Comparison of ENCODE assay signal across 32 cellular contexts in the genomic region with DNA sequence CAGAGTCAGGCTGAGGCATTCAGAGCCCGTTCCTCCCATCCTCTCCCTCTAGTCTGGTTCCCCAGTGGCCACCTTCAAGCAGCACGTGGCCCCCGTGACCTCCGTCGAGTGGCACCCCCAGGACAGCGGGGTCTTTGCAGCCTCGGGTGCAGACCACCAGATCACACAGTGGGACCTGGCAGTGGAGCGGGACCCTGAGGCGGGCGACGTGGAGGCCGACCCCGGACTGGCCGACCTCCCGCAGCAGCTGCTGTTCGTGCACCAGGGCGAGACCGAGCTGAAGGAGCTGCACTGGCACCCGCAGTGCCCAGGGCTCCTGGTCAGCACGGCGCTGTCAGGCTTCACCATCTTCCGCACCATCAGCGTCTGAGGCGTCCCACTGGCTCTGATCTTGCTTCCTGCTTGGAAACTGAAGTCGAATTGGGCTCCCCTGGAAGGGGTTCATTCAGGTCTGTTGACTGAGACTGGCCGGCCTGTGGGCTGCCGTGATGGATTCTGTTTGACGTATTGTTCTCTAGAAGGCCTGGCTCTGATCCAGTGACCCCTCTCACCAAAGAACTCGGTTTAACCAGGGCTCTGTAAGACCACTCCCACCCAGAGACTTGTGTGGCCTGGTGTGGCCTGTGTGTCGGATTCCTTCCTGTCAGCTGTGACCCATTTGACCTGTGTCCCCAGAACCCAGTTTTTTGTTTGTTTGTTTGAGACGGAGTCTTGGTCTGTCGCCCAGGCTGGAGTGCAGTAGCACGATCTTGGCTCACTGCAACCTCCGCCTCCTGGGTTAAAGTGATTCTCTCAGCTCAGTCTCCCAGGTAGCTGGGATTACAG. TPM values are rescaled to one million over a fixed set of nuclear protein-coding genes. Genes with fewer than 3 reads are reported as not detected.
A peak's percentile ranks its signal among the peaks of the same experiment; 100 is the strongest.
DNase-seq lines count a peak whose midpoint lies in the region; ATAC-seq, FAIRE-seq and TF ChIP-seq lines count a peak whose summit lies in the region.
"Had no signal": no experiment of that assay in that cellular context is flagged by ENCODE, and none has a peak within 500 bp of the region (broad histone marks: within the 10 kb centered on the region; RNA-seq: fewer than 3 reads in every experiment).

No MANE protein-coding gene starts in this region.

- dilution Hi-C loops in endothelial cell of umbilical vein (cut with MboI; ENCODE audit: extremely low pct_ligation_motif_present, low sequenced_read_pairs), result no loop called here

- no peaks in the 10 kb centered on the region for H3K27me3 ChIP-seq in Panc1 (ENCODE audit: control insufficient read depth, insufficient read depth, low read length)
- H3K27me3 ChIP-seq in endothelial cell of umbilical vein (ENCODE audit: control insufficient read depth in 2 of 2, insufficient read depth in 2 of 2, low read length in 2 of 2), result no peaks in the 10 kb centered on the region
- no peaks in the 10 kb centered on the region for H3K27me3 ChIP-seq in psoas muscle (ENCODE audit: insufficient read depth in 3 of 3, low read length in 2 of 3)
- H3K27me3 ChIP-seq: BLaER1 treated with 17β-estradiol and CSF1 and Interleukin-3, amounts not matched to agents 10 nM and 100 nM; heart left ventricle; upper lobe of left lung had no signal

- H3K27ac ChIP-seq in Panc1 (ENCODE audit: low read length), result no peak overlapping the region
- H3K27ac ChIP-seq in endothelial cell of umbilical vein (ENCODE audit: insufficient read depth, low read depth, low read length), result no peak overlapping the region
- H3K27ac ChIP-seq in psoas muscle, result peak overlapping the region; percentile 41
- H3K27ac ChIP-seq: BLaER1 treated with 17β-estradiol and CSF1 and Interleukin-3, amounts not matched to agents 10 nM and 100 nM; heart left ventricle; skin epidermis; upper lobe of left lung had no signal

- POLR2A ChIA-PET in Panc1 (lab: Charles Lee) (no interaction called here), endothelial cell of umbilical vein (lab: Charles Lee) (no interaction called here)

- peaks cover 6% of the 10 kb centered on the region for H3K4me1 Mint-ChIP-seq in activated naive CD4-positive, alpha-beta T cell treated with anti-CD3 and anti-CD28 coated beads, Interleukin-2, amount 10 ng/mL, durations not matched to agents 7 days and 5 days

- CTCF ChIA-PET in Panc1 (lab: Charles Lee) (no interaction called here), endothelial cell of umbilical vein (lab: Charles Lee) (no interaction called here)
- CTCF ChIA-PET in activated naive CD4-positive, alpha-beta T cell treated with anti-CD3 and anti-CD28 coated beads, Interleukin-2, amount 10 ng/mL, durations not matched to agents 7 days and 5 days (lab: Charles Lee), result no interaction called here

- no peak overlapping the region for H3K4me3 Mint-ChIP-seq in activated naive CD4-positive, alpha-beta T cell treated with anti-CD3 and anti-CD28 coated beads, Interleukin-2, amount 10 ng/mL, durations not matched to agents 7 days and 5 days
- H3K4me3 Mint-ChIP-seq: activated T-cell treated with anti-CD3 and anti-CD28 coated beads, Interleukin-2, amount 50 U/mL, for 72 hours; natural killer cell; stimulated activated memory B cell treated with anti-CD40 and anti-IgM and Interleukin-4, amounts not matched to agents 10 μg/mL and 1 μg/mL and 100 μg/mL, for 72 hours had no signal

- peaks cover 7% of the 10 kb centered on the region for H3K79me2 ChIP-seq in endothelial cell of umbilical vein (ENCODE audit: control insufficient read depth, insufficient read depth, low read length)

- H3K9me1 ChIP-seq in endothelial cell of umbilical vein (replicated peaks; ENCODE audit: control insufficient read depth, extremely low read depth, insufficient read depth, low read length), result no peaks in the 10 kb centered on the region

- TF ChIP-seq CTCF in Panc1 (IDR thresholded peaks at IDR 0.05), result no peak
- no peak for TF ChIP-seq CTCF in endothelial cell of umbilical vein (IDR thresholded peaks at IDR 0.05; ENCODE audit: extremely low read depth in 1 of 2, insufficient read depth in 1 of 2, low read depth in 1 of 2, low read length in 2 of 2)
- TF ChIP-seq CTCF in psoas muscle (IDR thresholded peaks at IDR 0.05), result no peak

- H3K36me3 Mint-ChIP-seq in activated naive CD4-positive, alpha-beta T cell treated with anti-CD3 and anti-CD28 coated beads, Interleukin-2, amount 10 ng/mL, durations not matched to agents 7 days and 5 days, result peaks cover 31% of the 10 kb centered on the region
- H3K36me3 Mint-ChIP-seq: natural killer cell had no signal

- no peaks in the 10 kb centered on the region for H3K4me1 ChIP-seq in Panc1 (ENCODE audit: control insufficient read depth, insufficient read depth, low read length)
- no peaks in the 10 kb centered on the region for H3K4me1 ChIP-seq in endothelial cell of umbilical vein (ENCODE audit: control insufficient read depth, extremely low read depth, insufficient read depth, low read length)
- peaks cover 16% of the 10 kb centered on the region for H3K4me1 ChIP-seq in psoas muscle
- H3K4me1 ChIP-seq: heart left ventricle, upper lobe of left lung had no signal

- no peaks in the 10 kb centered on the region for H3K9me3 Mint-ChIP-seq in activated naive CD4-positive, alpha-beta T cell treated with anti-CD3 and anti-CD28 coated beads, Interleukin-2, amount 10 ng/mL, durations not matched to agents 7 days and 5 days
- H3K9me3 Mint-ChIP-seq: activated T-cell treated with anti-CD3 and anti-CD28 coated beads, Interleukin-2, amount 50 U/mL, for 72 hours; natural killer cell; stimulated activated memory B cell treated with anti-CD40 and anti-IgM and Interleukin-4, amounts not matched to agents 10 μg/mL and 1 μg/mL and 100 μg/mL, for 72 hours had no signal

- H3K4me3 ChIP-seq in Panc1 (ENCODE audit: low read depth in 2 of 2, low read length in 2 of 2), result no peak overlapping the region
- H3K4me3 ChIP-seq in endothelial cell of umbilical vein (replicated peaks in 1 of 3; ENCODE audit: insufficient read depth in 1 of 3, low read depth in 1 of 3, low read length in 3 of 3), result no peak overlapping the region
- no peak overlapping the region for H3K4me3 ChIP-seq in psoas muscle
- H3K4me3 ChIP-seq: BLaER1 treated with 17β-estradiol and CSF1 and Interleukin-3, amounts not matched to agents 10 nM and 100 nM; heart left ventricle; mucosa of descending colon; skin epidermis; upper lobe of left lung had no signal

- WGBS in psoas muscle, 3 donors, result 82 to 86% (median 83%) methylated on average over 34 of the region's 34 CpGs

- H3K9me3 ChIP-seq in Panc1 (ENCODE audit: control insufficient read depth, insufficient read depth, low read depth, low read length), result no peaks in the 10 kb centered on the region
- no peaks in the 10 kb centered on the region for H3K9me3 ChIP-seq in endothelial cell of umbilical vein (replicated peaks; ENCODE audit: control insufficient read depth, insufficient read depth, low read length)
- H3K9me3 ChIP-seq in psoas muscle, result no peaks in the 10 kb centered on the region
- H3K9me3 ChIP-seq: BLaER1 treated with 17β-estradiol and CSF1 and Interleukin-3, amounts not matched to agents 10 nM and 100 nM; heart left ventricle; mucosa of descending colon; upper lobe of left lung had no signal

- no peaks in the 10 kb centered on the region for H3K27me3 Mint-ChIP-seq in activated naive CD4-positive, alpha-beta T cell treated with anti-CD3 and anti-CD28 coated beads, Interleukin-2, amount 10 ng/mL, durations not matched to agents 7 days and 5 days
- H3K27me3 Mint-ChIP-seq: stimulated activated memory B cell treated with anti-CD40 and anti-IgM and Interleukin-4, amounts not matched to agents 10 μg/mL and 1 μg/mL and 100 μg/mL, for 72 hours had no signal

- no peaks in the 10 kb centered on the region for H4K20me1 ChIP-seq in endothelial cell of umbilical vein (replicated peaks; ENCODE audit: control insufficient read depth, extremely low read depth, insufficient read depth, low read length)

- DNase-seq in Panc1 (ENCODE audit: low read depth, low spot score), result no peak
- DNase-seq in endothelial cell of umbilical vein (ENCODE audit: low read depth, low spot score), result no peak
- DNase-seq in psoas muscle, result no peak
- no peak for DNase-seq in iPS-NIHi11 (ENCODE audit: low spot score)
- DNase-seq in activated naive CD4-positive, alpha-beta T cell treated with anti-CD3 and anti-CD28 coated beads, Interleukin-2, amount 10 ng/mL, durations not matched to agents 7 days and 5 days, result no peak
- DNase-seq: activated CD4-positive, alpha-beta T cell treated with anti-CD3 and anti-CD28 coated beads, Interleukin-2, amount 50 U/mL, for 48 hours; activated CD4-positive, CD25-positive, alpha-beta regulatory T cell treated with anti-CD3 and anti-CD28 coated beads, Interleukin-2, amount 50 U/mL, for 72 hours; activated naive CD4-positive, alpha-beta T cell treated with Interleukin-2 at 50 U/mL for 16 hours; activated T-cell treated with anti-CD3 and anti-CD28 coated beads, Interleukin-2, amount 50 U/mL, for 72 hours; COR-L47; dermis blood vessel endothelial cell; DMS53; foreskin melanocyte; heart left ventricle; kidney; MM.1S; natural killer cell; NCI-H2029; NCI-H2227 treated with DMSO at 0.1 percent for 48 hours; NCI-H526; occipital lobe had no signal

- ATAC-seq in Panc1 (peak; percentile 14; the same call in 1 of the 2 replicates), psoas muscle (peak in 1 of 4 donors; percentile 13)
- ATAC-seq: activated T-cell treated with anti-CD3 and anti-CD28 coated beads, Interleukin-2, amount 50 U/mL, for 72 hours; heart left ventricle; natural killer cell; Right ventricle myocardium inferior; stimulated activated memory B cell treated with anti-CD40 and anti-IgM and Interleukin-4, amounts not matched to agents 10 μg/mL and 1 μg/mL and 100 μg/mL, for 72 hours had no signal

- BruUV-seq in Panc1 (replicated peaks; lab: Mats Ljungman, UMichigan) (no TSS peak), endothelial cell of umbilical vein (replicated peaks; lab: Mats Ljungman, UMichigan) (TSS peak; percentile 3)

- no peak overlapping the region for H3K27ac Mint-ChIP-seq in activated naive CD4-positive, alpha-beta T cell treated with anti-CD3 and anti-CD28 coated beads, Interleukin-2, amount 10 ng/mL, durations not matched to agents 7 days and 5 days
- H3K27ac Mint-ChIP-seq: activated T-cell treated with anti-CD3 and anti-CD28 coated beads, Interleukin-2, amount 50 U/mL, for 72 hours; natural killer cell; stimulated activated memory B cell treated with anti-CD40 and anti-IgM and Interleukin-4, amounts not matched to agents 10 μg/mL and 1 μg/mL and 100 μg/mL, for 72 hours had no signal

- H3K9ac ChIP-seq in endothelial cell of umbilical vein (replicated peaks; ENCODE audit: extremely low read depth, insufficient read depth, low read length), result no peak overlapping the region

- no peak overlapping the region for H2AFZ ChIP-seq in endothelial cell of umbilical vein (ENCODE audit: low read depth, low read length)

- TF ChIP-seq POLR2A in endothelial cell of umbilical vein (IDR thresholded peaks at IDR 0.05; ENCODE audit: low read depth, low read length), result no peak

- intact Hi-C loops in Panc1 (cut with micrococcal nuclease; ENCODE audit: unreplicated experiment), result no loop called here
- intact Hi-C loops in endothelial cell of umbilical vein (cut with micrococcal nuclease), result no loop called here
- intact Hi-C loops in psoas muscle (cut with DNase I), result no loop called here

- in situ Hi-C loops in Panc1 (cut with HindIII; ENCODE audit: low pct_unique_long_range_greater_than_20kb, low sequenced_read_pairs), result no loop called here

- FAIRE-seq in endothelial cell of umbilical vein (lab: Jason Lieb, UNC), result no peak
- FAIRE-seq: endometrium, GM12892, H54, kidney had no signal

- no peak overlapping the region for H3K4me2 ChIP-seq in endothelial cell of umbilical vein (ENCODE audit: insufficient read depth, low read length)
- H3K4me2 ChIP-seq: BLaER1 treated with 17β-estradiol and CSF1 and Interleukin-3, amounts not matched to agents 10 nM and 100 nM had no signal

- H3K36me3 ChIP-seq in Panc1 (ENCODE audit: control insufficient read depth, insufficient read depth, low read length), result peaks cover 7% of the 10 kb centered on the region
- peaks cover 4 to 43% of the 10 kb centered on the region in 2 experiments for H3K36me3 ChIP-seq in endothelial cell of umbilical vein (ENCODE audit: control insufficient read depth in 2 of 2, extremely low read depth in 1 of 2, insufficient read depth in 2 of 2, low read length in 2 of 2)
- H3K36me3 ChIP-seq in psoas muscle (ENCODE audit: insufficient read depth in 1 of 2, low read depth in 1 of 2), result peaks cover 12 to 77% of the 10 kb centered on the region in 2 donors

RNA-seq across cellular contexts. Expression of gene KCNJ14, which starts 2.5 kb away (rescaled TPM):
- 2.9 TPM for total RNA-seq in Panc1 (2021; ENCODE audit: unreplicated experiment)
- 0.82 TPM for polyA plus RNA-seq in Panc1 (2012; ENCODE audit: insufficient read length)
- total RNA-seq in endothelial cell of umbilical vein, result 0.92 and 1.4 TPM in 2 replicates
- 0.26 and 0.32 TPM in 2 replicates for polyA plus RNA-seq in endothelial cell of umbilical vein
- 0.20 and 0.22 TPM in 2 replicates for polyA plus RNA-seq in endothelial cell of umbilical vein (2011; cell fraction: cytosol; rRNA removed)
- 1.5 and 1.7 TPM in 2 replicates for polyA plus RNA-seq in endothelial cell of umbilical vein (2011; cell fraction: nucleus; rRNA removed)
- polyA plus RNA-seq in endothelial cell of umbilical vein (2012), result 0.27 and 0.33 TPM in 2 replicates
- polyA minus RNA-seq in endothelial cell of umbilical vein, result 0.62 and 0.80 TPM in 2 replicates
- polyA minus RNA-seq in endothelial cell of umbilical vein (2011; cell fraction: cytosol; rRNA and poly(A)+ RNA removed), result 1.7 TPM
- 1.3 and 1.7 TPM in 2 replicates for polyA minus RNA-seq in endothelial cell of umbilical vein (2011; cell fraction: nucleus; rRNA and poly(A)+ RNA removed)
- total RNA-seq in psoas muscle, result 1 to 10 TPM in 3 of 4 donors, under 1 TPM in 1; 0.65 to 2.6 (median 1.3) TPM
- polyA plus RNA-seq in psoas muscle, result 1 to 10 TPM in 1 of 3 donors, under 1 TPM in 2; 0.28 to 1.6 (median 0.58) TPM

RNA-seq across cellular contexts. Expression of gene GRWD1, which starts 7.1 kb away (rescaled TPM):
- total RNA-seq in Panc1 (2021; ENCODE audit: unreplicated experiment) (56.7 TPM), endothelial cell of umbilical vein (52.7 and 52.8 TPM in 2 replicates), psoas muscle (10 to 100 TPM; 24.6 to 46.0 (median 40.3) TPM)
- 41.4 TPM for polyA plus RNA-seq in Panc1 (2012; ENCODE audit: insufficient read length)
- polyA plus RNA-seq in endothelial cell of umbilical vein (26.3 and 26.8 TPM in 2 replicates), psoas muscle (10 to 100 TPM; 24.2 to 53.7 (median 42.0) TPM)
- polyA plus RNA-seq in endothelial cell of umbilical vein (2011; cell fraction: cytosol; rRNA removed), result 24.3 and 29.0 TPM in 2 replicates
- polyA plus RNA-seq in endothelial cell of umbilical vein (2011; cell fraction: nucleus; rRNA removed), result 18.1 and 25.8 TPM in 2 replicates
- 30.6 and 31.3 TPM in 2 replicates for polyA plus RNA-seq in endothelial cell of umbilical vein (2012)
- polyA minus RNA-seq in endothelial cell of umbilical vein, result 12.5 and 21.5 TPM in 2 replicates
- 36.8 TPM for polyA minus RNA-seq in endothelial cell of umbilical vein (2011; cell fraction: cytosol; rRNA and poly(A)+ RNA removed)
- 9.3 and 11.5 TPM in 2 replicates for polyA minus RNA-seq in endothelial cell of umbilical vein (2011; cell fraction: nucleus; rRNA and poly(A)+ RNA removed)

RNA-seq across cellular contexts. Expression of gene CYTH2, which starts 16.3 kb away (rescaled TPM):
- total RNA-seq in Panc1 (2021; ENCODE audit: unreplicated experiment) (53.4 TPM), endothelial cell of umbilical vein (119 and 125 TPM in 2 replicates), psoas muscle (10 to 100 TPM; 21.8 to 45.2 (median 29.4) TPM)
- 47.4 TPM for polyA plus RNA-seq in Panc1 (2012; ENCODE audit: insufficient read length)
- polyA plus RNA-seq in endothelial cell of umbilical vein (98.4 and 98.6 TPM in 2 replicates), psoas muscle (10 to 100 TPM; 36.6 to 41.0 (median 39.5) TPM)
- polyA plus RNA-seq in endothelial cell of umbilical vein (2011; cell fraction: cytosol; rRNA removed), result 91.8 and 108 TPM in 2 replicates
- polyA plus RNA-seq in endothelial cell of umbilical vein (2011; cell fraction: nucleus; rRNA removed), result 309 and 317 TPM in 2 replicates
- 61.0 and 67.4 TPM in 2 replicates for polyA plus RNA-seq in endothelial cell of umbilical vein (2012)
- 85.6 and 95.7 TPM in 2 replicates for polyA minus RNA-seq in endothelial cell of umbilical vein
- 14.1 TPM for polyA minus RNA-seq in endothelial cell of umbilical vein (2011; cell fraction: cytosol; rRNA and poly(A)+ RNA removed)
- polyA minus RNA-seq in endothelial cell of umbilical vein (2011; cell fraction: nucleus; rRNA and poly(A)+ RNA removed), result 109 and 123 TPM in 2 replicates

RNA-seq across cellular contexts. Expression of gene LMTK3, which starts 58.8 kb away (rescaled TPM):
- 10.6 TPM for total RNA-seq in Panc1 (2021; ENCODE audit: unreplicated experiment)
- 16.9 TPM for polyA plus RNA-seq in Panc1 (2012; ENCODE audit: insufficient read length)
- 0.11 TPM in 1 of 2 replicates, not detected in the other for total RNA-seq in endothelial cell of umbilical vein
- polyA plus RNA-seq in endothelial cell of umbilical vein, result 0.05 and 0.14 TPM in 2 replicates
- 0.01 TPM in 1 of 2 replicates, not detected in the other for polyA plus RNA-seq in endothelial cell of umbilical vein (2011; cell fraction: cytosol; rRNA removed)
- polyA plus RNA-seq in endothelial cell of umbilical vein (2011; cell fraction: nucleus; rRNA removed), result 0.04 TPM in 1 of 2 replicates, not detected in the other
- 0.16 and 0.35 TPM in 2 replicates for polyA plus RNA-seq in endothelial cell of umbilical vein (2012)
- not detected in 2 replicates for polyA minus RNA-seq in endothelial cell of umbilical vein
- polyA minus RNA-seq in endothelial cell of umbilical vein (2011; cell fraction: cytosol; rRNA and poly(A)+ RNA removed), result 0.51 TPM
- polyA minus RNA-seq in endothelial cell of umbilical vein (2011; cell fraction: nucleus; rRNA and poly(A)+ RNA removed), result 0.24 TPM in 1 of 2 replicates, not detected in the other
- total RNA-seq in psoas muscle, result under 1 TPM in 2 of 4 donors, not detected in 2; 0.06 to 0.14 TPM
- under 1 TPM; 0.03 to 0.06 (median 0.05) TPM for polyA plus RNA-seq in psoas muscle
- total RNA-seq: dermis blood vessel endothelial cell, lung microvascular endothelial cell, subcutaneous adipose tissue had no signal

RNA-seq across cellular contexts. Expression of gene GRIN2D, which starts 59.4 kb away (rescaled TPM):
- 6.2 TPM for total RNA-seq in Panc1 (2021; ENCODE audit: unreplicated experiment)
- polyA plus RNA-seq in Panc1 (2012; ENCODE audit: insufficient read length), result 8.3 TPM
- total RNA-seq in endothelial cell of umbilical vein, result 1.8 and 2.1 TPM in 2 replicates
- 0.38 and 0.59 TPM in 2 replicates for polyA plus RNA-seq in endothelial cell of umbilical vein
- 0.47 and 0.52 TPM in 2 replicates for polyA plus RNA-seq in endothelial cell of umbilical vein (2011; cell fraction: cytosol; rRNA removed)
- polyA plus RNA-seq in endothelial cell of umbilical vein (2011; cell fraction: nucleus; rRNA removed), result 0.91 and 1.0 TPM in 2 replicates
- 2.6 and 6.4 TPM in 2 replicates for polyA plus RNA-seq in endothelial cell of umbilical vein (2012)
- polyA minus RNA-seq in endothelial cell of umbilical vein, result 0.81 and 1.3 TPM in 2 replicates
- polyA minus RNA-seq in endothelial cell of umbilical vein (2011; cell fraction: cytosol; rRNA and poly(A)+ RNA removed), result 1.1 TPM
- 0.96 and 1.1 TPM in 2 replicates for polyA minus RNA-seq in endothelial cell of umbilical vein (2011; cell fraction: nucleus; rRNA and poly(A)+ RNA removed)
- under 1 TPM; 0.04 to 0.21 (median 0.06) TPM for total RNA-seq in psoas muscle
- under 1 TPM; 0.03 to 0.07 (median 0.04) TPM for polyA plus RNA-seq in psoas muscle
